ENCODE assay signal across 8 cellular contexts in the genomic region with DNA sequence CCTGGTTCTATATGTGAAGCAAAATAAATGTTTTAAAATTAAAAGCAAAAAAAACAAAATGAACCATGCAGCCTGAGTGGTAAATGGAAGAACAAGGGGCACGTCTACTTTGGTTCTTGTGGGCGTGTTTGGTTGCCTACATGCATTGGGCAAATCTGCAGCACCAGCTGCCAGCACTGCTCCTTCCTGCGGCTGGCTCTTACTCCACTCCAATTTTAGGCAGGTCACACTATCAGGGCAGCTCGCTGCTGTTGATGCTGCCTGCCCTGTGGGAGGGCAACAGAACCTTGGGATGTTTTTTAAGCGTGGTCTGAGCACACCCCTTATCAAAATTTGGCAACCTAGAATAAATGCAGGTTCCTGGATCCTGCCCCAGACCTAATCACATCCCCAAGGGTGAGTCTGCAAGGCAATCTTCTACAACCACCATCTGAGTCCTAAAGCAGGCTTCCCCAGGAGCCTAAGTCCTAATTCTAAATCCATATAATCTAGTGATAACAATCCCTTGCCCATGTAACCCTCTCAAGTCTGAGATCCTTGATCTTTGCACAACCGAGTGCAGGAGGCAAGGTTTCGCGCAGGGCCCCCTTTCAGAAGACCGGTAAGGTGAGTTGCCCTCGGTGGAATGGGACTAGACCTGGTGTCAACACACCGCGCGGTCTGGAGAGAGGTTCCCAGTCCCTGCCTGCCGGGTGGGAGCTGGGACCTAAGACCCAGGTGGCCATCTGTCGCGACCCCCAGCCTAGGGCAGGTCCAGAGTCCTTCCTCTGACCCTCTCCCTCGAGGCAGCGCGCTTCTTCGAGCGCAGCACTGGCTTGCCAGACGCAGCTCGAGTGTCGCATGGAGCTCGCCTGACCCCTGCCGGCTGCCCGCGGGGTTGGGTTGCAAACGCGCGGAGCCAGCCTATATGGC. TPM values are rescaled to one million over a fixed set of nuclear protein-coding genes. Genes with fewer than 3 reads are reported as not detected.
A peak's percentile ranks its signal among the peaks of the same experiment; 100 is the strongest.
DNase-seq lines count a peak whose midpoint lies in the region; ATAC-seq and TF ChIP-seq lines count a peak whose summit lies in the region.

No MANE protein-coding gene starts in this region.

- H3K9me3 ChIP-seq in NT2/D1 (ENCODE audit: insufficient read depth, low read length): no peaks in the 10 kb centered on the region

- H3K4me3 Mint-ChIP-seq in naive thymus-derived CD8-positive, alpha-beta T cell: no peak overlapping the region
- H3K4me3 Mint-ChIP-seq in stimulated activated effector memory CD8-positive, alpha-beta T cell treated with anti-CD3 and anti-CD28 coated beads, Interleukin-12 subunit alpha, Interleukin-12 subunit beta, amount 100 ng/mL, for 72 hours: no peak overlapping the region

- TF ChIP-seq POLR2A in erythroblast (IDR thresholded peaks at IDR 0.05; ENCODE audit: low read length): no peak

- H3K36me3 Mint-ChIP-seq in naive thymus-derived CD8-positive, alpha-beta T cell: peaks cover 0 to 30% (median 3%) of the 10 kb centered on the region in 3 donors
- H3K36me3 Mint-ChIP-seq in stimulated activated effector memory CD8-positive, alpha-beta T cell treated with anti-CD3 and anti-CD28 coated beads, Interleukin-12 subunit alpha, Interleukin-12 subunit beta, amount 100 ng/mL, for 72 hours: peaks cover 25% of the 10 kb centered on the region

- H3K4me3 ChIP-seq in NT2/D1 (ENCODE audit: insufficient read length, low read depth): no peak overlapping the region

- POLR2A ChIA-PET in naive thymus-derived CD8-positive, alpha-beta T cell (lab: Charles Lee): interaction anchor here (0.6 to 1.3 kb wide), 2 partner anchors 77 to 246 kb away, joined by 3 to 5 read pairs; no protein-coding TSS in a partner anchor

- H3K36me3 ChIP-seq in NT2/D1 (ENCODE audit: insufficient read depth, insufficient read length, low read length): peaks cover 18% of the 10 kb centered on the region

- H3K27ac Mint-ChIP-seq in naive thymus-derived CD8-positive, alpha-beta T cell: peak overlapping the region in 3 of 10 donors; percentile 37 to 42 (median 37)
- no peak overlapping the region for H3K27ac Mint-ChIP-seq in stimulated activated effector memory CD8-positive, alpha-beta T cell treated with anti-CD3 and anti-CD28 coated beads, Interleukin-12 subunit alpha, Interleukin-12 subunit beta, amount 100 ng/mL, for 72 hours

- peak overlapping the region; percentile 67 for H3K9ac ChIP-seq in NT2/D1 (ENCODE audit: insufficient read length, low read depth)

- H3K4me1 ChIP-seq in NT2/D1 (ENCODE audit: insufficient read depth, insufficient read length): peaks cover 2% of the 10 kb centered on the region

- ATAC-seq in HG02885 (IDR thresholded peaks at IDR 0.05; ENCODE audit: poor library complexity, unreplicated experiment): peak; percentile 73
- ATAC-seq in naive thymus-derived CD8-positive, alpha-beta T cell: peak; percentile 98 to 99
- peak; percentile 97 for ATAC-seq in stimulated activated effector memory CD8-positive, alpha-beta T cell treated with anti-CD3 and anti-CD28 coated beads, Interleukin-12 subunit alpha, Interleukin-12 subunit beta, amount 100 ng/mL, for 72 hours
- ATAC-seq in HG02571 (IDR thresholded peaks at IDR 0.05; ENCODE audit: unreplicated experiment): no peak

- peak; percentile 99 for TF ChIP-seq CTCF in GM12874 (IDR thresholded peaks at IDR 0.05; ENCODE audit: insufficient read depth, low read depth, low read length)

- no peaks in the 10 kb centered on the region for H3K27me3 Mint-ChIP-seq in naive thymus-derived CD8-positive, alpha-beta T cell

- peaks cover 0 to 9% (median 5%) of the 10 kb centered on the region in 4 donors for H3K4me1 Mint-ChIP-seq in naive thymus-derived CD8-positive, alpha-beta T cell
- H3K4me1 Mint-ChIP-seq in stimulated activated effector memory CD8-positive, alpha-beta T cell treated with anti-CD3 and anti-CD28 coated beads, Interleukin-12 subunit alpha, Interleukin-12 subunit beta, amount 100 ng/mL, for 72 hours: no peaks in the 10 kb centered on the region

- DNase-seq in NT2/D1 (ENCODE audit: low read depth, low spot score): no peak
- DNase-seq in activated CD8-positive, alpha-beta memory T cell treated with anti-CD3 and anti-CD28 coated beads, Interleukin-2, amount 50 U/mL, for 48 hours: peak; percentile 94
- peak; percentile 81 to 88 for DNase-seq in erythroblast (lab: John Stamatoyannopoulos, UW)
- peak; percentile 53 to 88 (median 76) for DNase-seq in naive thymus-derived CD8-positive, alpha-beta T cell
- peak; percentile 75 to 91 for DNase-seq in stimulated activated effector memory CD8-positive, alpha-beta T cell treated with anti-CD3 and anti-CD28 coated beads, Interleukin-12 subunit alpha, Interleukin-12 subunit beta, amount 100 ng/mL, for 72 hours (ENCODE audit: low spot score in 2 of 2)

- no peaks in the 10 kb centered on the region for H3K27me3 ChIP-seq in NT2/D1 (ENCODE audit: insufficient read depth, insufficient read length)

- H3K9me3 Mint-ChIP-seq in naive thymus-derived CD8-positive, alpha-beta T cell: no peaks in the 10 kb centered on the region
- no peaks in the 10 kb centered on the region for H3K9me3 Mint-ChIP-seq in stimulated activated effector memory CD8-positive, alpha-beta T cell treated with anti-CD3 and anti-CD28 coated beads, Interleukin-12 subunit alpha, Interleukin-12 subunit beta, amount 100 ng/mL, for 72 hours

RNA-seq across cellular contexts. Expression of a gene that starts 15.9 kb away (rescaled TPM):
- 100 to 1,000 TPM; 120 TPM for total RNA-seq in naive thymus-derived CD8-positive, alpha-beta T cell
- polyA plus RNA-seq in naive thymus-derived CD8-positive, alpha-beta T cell: 10 to 100 TPM; 48.2 to 77.7 (median 49.5) TPM

RNA-seq across cellular contexts. Expression of a gene that starts 19.3 kb away (rescaled TPM):
- total RNA-seq in naive thymus-derived CD8-positive, alpha-beta T cell: 10 to 100 TPM; 37.1 to 37.6 TPM
- polyA plus RNA-seq in naive thymus-derived CD8-positive, alpha-beta T cell: 1 to 10 TPM; 1.5 to 3.3 (median 1.7) TPM

RNA-seq across cellular contexts. Expression of a gene that starts 39.0 kb away (rescaled TPM):
- total RNA-seq in naive thymus-derived CD8-positive, alpha-beta T cell: 1 to 10 TPM; 8.4 to 8.8 TPM
- polyA plus RNA-seq in naive thymus-derived CD8-positive, alpha-beta T cell: 1 to 10 TPM; 2.1 to 2.8 (median 2.4) TPM

RNA-seq across cellular contexts. Expression of a gene that starts 49.3 kb away (rescaled TPM):
- total RNA-seq in naive thymus-derived CD8-positive, alpha-beta T cell: 1 to 10 TPM; 8.2 to 9.8 TPM
- polyA plus RNA-seq in naive thymus-derived CD8-positive, alpha-beta T cell: 1 to 10 TPM in 1 of 3 donors, under 1 TPM in 2; 0.74 to 1.2 (median 0.77) TPM
